ENCODE assay signal across 17 cellular contexts in the genomic region with DNA sequence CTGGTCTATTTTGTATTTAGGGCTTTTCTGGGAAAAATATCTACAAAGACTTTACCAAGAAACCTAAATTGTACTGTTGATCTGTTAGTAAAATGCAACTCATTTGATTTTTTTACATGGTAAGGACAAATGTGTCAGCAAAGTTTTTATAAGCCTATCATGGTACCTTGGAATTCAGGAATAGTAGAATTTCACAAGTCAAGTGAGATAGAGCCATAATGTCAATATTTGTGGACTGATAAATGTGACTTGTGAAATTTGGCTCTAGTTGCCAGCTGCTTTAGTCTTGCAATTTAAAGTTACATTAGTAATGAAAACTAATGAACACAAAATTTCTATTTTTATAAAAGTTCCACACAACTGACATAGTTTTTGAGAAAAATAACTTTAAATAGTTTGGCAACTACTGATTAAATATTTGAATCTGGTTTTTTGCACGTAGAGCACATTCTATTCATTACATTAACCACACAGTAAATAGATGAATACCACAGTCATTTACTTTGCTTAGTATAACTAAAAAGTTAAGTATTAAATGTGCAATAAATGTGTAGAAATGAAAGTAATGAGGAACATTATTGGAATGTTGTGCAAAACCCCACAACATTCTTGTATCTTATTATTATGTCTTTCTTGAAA. TPM values are rescaled to one million over a fixed set of nuclear protein-coding genes. Genes with fewer than 3 reads are reported as not detected.
DNase-seq lines count a peak whose midpoint lies in the region; ATAC-seq, FAIRE-seq and TF ChIP-seq lines count a peak whose summit lies in the region.
"Had no signal": no experiment of that assay in that cellular context is flagged by ENCODE, and none has a peak within 500 bp of the region (broad histone marks: within the 10 kb centered on the region; RNA-seq: fewer than 3 reads in every experiment).

No MANE protein-coding gene starts in this region.

- H2AFZ ChIP-seq in HepG2 (ENCODE audit: low read length) (no peak overlapping the region), OCI-LY7 (ENCODE audit: low read length) (no peak overlapping the region)

- H3K9me2 ChIP-seq in OCI-LY7 (ENCODE audit: insufficient read depth, low read length): no peaks in the 10 kb centered on the region

- intact Hi-C loops in HepG2 (cut with micrococcal nuclease; ENCODE audit: unreplicated experiment) (no loop called here), OCI-LY7 (cut with micrococcal nuclease; ENCODE audit: unreplicated experiment) (no loop called here)

- no peak overlapping the region for H3K4me3 ChIP-seq in AG10803 (ENCODE audit: low read length)
- no peak overlapping the region for H3K4me3 ChIP-seq in HepG2 (replicated peaks in 1 of 3; ENCODE audit: insufficient read depth in 1 of 3, low read depth in 2 of 3, low read length in 3 of 3)
- no peak overlapping the region for H3K4me3 ChIP-seq in OCI-LY7 (ENCODE audit: low read depth, low read length, poor library complexity, severe bottlenecking)
- H3K4me3 ChIP-seq: upper lobe of right lung had no signal

- 4% methylated on average over 1 of the region's 1 CpG for WGBS in HepG2 (ENCODE audit: low lambda C conversion rate)

- H3K9ac ChIP-seq in HepG2 (ENCODE audit: insufficient read depth, low read depth, low read length): no peak overlapping the region

- H3K4me2 ChIP-seq in HepG2 (ENCODE audit: low read depth, low read length) (no peak overlapping the region), OCI-LY7 (ENCODE audit: low read length) (no peak overlapping the region)

- H3K9me3 ChIP-seq in HepG2 (ENCODE audit: low read length) (no peaks in the 10 kb centered on the region), OCI-LY7 (ENCODE audit: low read length) (no peaks in the 10 kb centered on the region)
- H3K9me3 ChIP-seq: upper lobe of right lung had no signal

- H3K27ac ChIP-seq in HepG2 (ENCODE audit: extremely low read length, insufficient read depth, low read length): no peak overlapping the region
- H3K27ac ChIP-seq in OCI-LY7 (ENCODE audit: low read depth, low read length, poor library complexity, severe bottlenecking): no peak overlapping the region
- H3K27ac ChIP-seq: upper lobe of right lung had no signal

- POLR2A ChIA-PET in HepG2 (lab: Yijun Ruan, JAX): no interaction called here
- POLR2A ChIA-PET in OCI-LY7 (lab: Charles Lee): no interaction called here

- no peak for TF ChIP-seq POLR2A in HepG2 (IDR thresholded peaks at IDR 0.05; ENCODE audit: insufficient read depth in 1 of 2, low read depth in 2 of 2, low read length in 2 of 2)

- no peak for FAIRE-seq in HepG2 (lab: Jason Lieb, UNC)

- no peaks in the 10 kb centered on the region for H3K79me2 ChIP-seq in HepG2 (ENCODE audit: insufficient read depth, low read length)
- no peaks in the 10 kb centered on the region for H3K79me2 ChIP-seq in OCI-LY7 (ENCODE audit: insufficient read depth, low read depth, low read length)

- CTCF ChIA-PET in HepG2 (lab: Yijun Ruan, JAX; ENCODE audit: low intra/inter-chr PET ratio, low total read pairs): no interaction called here
- CTCF ChIA-PET in OCI-LY7 (lab: Charles Lee; ENCODE audit: unreplicated experiment): no interaction called here

- TF ChIP-seq RAD21 in HepG2 (CRISPR knock-in tag; IDR thresholded peaks at IDR 0.05): no peak

- DNase-seq in AG10803 (ENCODE audit: low read depth): peak; percentile 85
- DNase-seq in NCI-H460 (ENCODE audit: extremely low read depth, low read depth): peak; percentile 28
- DNase-seq in dedifferentiated amniotic fluid mesenchymal stem cell (ENCODE audit: extremely low spot score): peak; percentile 30
- peak; percentile 12 for DNase-seq in HepG2 (ENCODE audit: low spot score)
- no peak for DNase-seq in NCI-H2196 treated with DMSO at 0.1 percent for 48 hours (lab: John Stamatoyannopoulos, UW; ENCODE audit: unreplicated experiment)
- no peak for DNase-seq in mucosa of gallbladder (ENCODE audit: low spot score)
- DNase-seq in KG1 (lab: John Stamatoyannopoulos, UW): no peak
- DNase-seq in OCI-LY7 (ENCODE audit: low spot score): no peak
- DNase-seq: activated CD4-positive, CD25-positive, alpha-beta regulatory T cell treated with anti-CD3 and anti-CD28 coated beads, Interleukin-2, amount 50 U/mL, for 72 hours; activated naive CD8-positive, alpha-beta T cell treated with anti-CD3 and anti-CD28 coated beads, Interleukin-2, amount 50 U/mL, for 24 hours; Kasumi-1; NCI-H1105; NCI-H774; nucleus accumbens; stimulated activated CD4-positive, alpha-beta T cell treated with anti-CD3 and anti-CD28 coated beads, Interleukin-2, amount 100 ng/mL, for 24 hours; stimulated activated naive CD8-positive, alpha-beta T cell treated with anti-CD3 and anti-CD28 coated beads, Interleukin-15, amount 100 ng/mL, for 72 hours; upper lobe of right lung had no signal

- BruUV-seq in HepG2 (replicated peaks; lab: Mats Ljungman, UMichigan) (no TSS peak), OCI-LY7 (replicated peaks; lab: Mats Ljungman, UMichigan) (no TSS peak)

- no peaks in the 10 kb centered on the region for H4K20me1 ChIP-seq in HepG2 (ENCODE audit: insufficient read depth, low read length)
- H4K20me1 ChIP-seq in OCI-LY7 (ENCODE audit: insufficient read depth, low read length): no peaks in the 10 kb centered on the region

- H3K36me3 ChIP-seq in HepG2 (replicated peaks in 1 of 2; ENCODE audit: control insufficient read depth in 1 of 2, insufficient read depth in 2 of 2, low read length in 2 of 2) (no peaks in the 10 kb centered on the region), OCI-LY7 (ENCODE audit: insufficient read depth, low read length) (no peaks in the 10 kb centered on the region)
- H3K36me3 ChIP-seq: upper lobe of right lung had no signal

- TF ChIP-seq CTCF in AG10803 (conservative IDR thresholded peaks at IDR 0.05; ENCODE audit: low read length): no peak
- no peak for TF ChIP-seq CTCF in HepG2 (CRISPR knock-in tag; IDR thresholded peaks at IDR 0.05)
- no peak for TF ChIP-seq CTCF in OCI-LY7 (conservative IDR thresholded peaks at IDR 0.05; ENCODE audit: low read length)

- TF ChIP-seq EP300 in HepG2 (IDR thresholded peaks at IDR 0.05; ENCODE audit: low read depth in 2 of 2, low read length in 2 of 2) (no peak), HepG2 (CRISPR knock-in tag; IDR thresholded peaks at IDR 0.05; ENCODE audit: borderline replicate concordance) (no peak)

- H3K4me1 ChIP-seq in HepG2 (ENCODE audit: insufficient read depth, low read length): peaks cover 6% of the 10 kb centered on the region
- H3K4me1 ChIP-seq in OCI-LY7 (ENCODE audit: insufficient read depth, low read length, poor library complexity, severe bottlenecking): no peaks in the 10 kb centered on the region
- H3K4me1 ChIP-seq: upper lobe of right lung had no signal

- in situ Hi-C loops in HepG2 (cut with HindIII; ENCODE audit: extremely low pct_ligation_motif_present, low pct_unique_long_range_greater_than_20kb): no loop called here

- no peaks in the 10 kb centered on the region for H3K27me3 ChIP-seq in HepG2 (ENCODE audit: control insufficient read depth in 1 of 2, insufficient read depth in 2 of 2, low read length in 2 of 2)
- H3K27me3 ChIP-seq: upper lobe of right lung had no signal

- ATAC-seq in HepG2: no peak
- ATAC-seq: activated naive CD8-positive, alpha-beta T cell treated with anti-CD3 and anti-CD28 coated beads, Interleukin-2, amount 50 U/mL, for 24 hours; stimulated activated naive CD8-positive, alpha-beta T cell treated with anti-CD3 and anti-CD28 coated beads, Interleukin-15, amount 100 ng/mL, for 72 hours; upper lobe of right lung had no signal

TF ChIP-seq in HepG2, 621 proteins besides CTCF, POLR2A, EP300 and RAD21:
- TF ChIP-seq, protein P1, sequence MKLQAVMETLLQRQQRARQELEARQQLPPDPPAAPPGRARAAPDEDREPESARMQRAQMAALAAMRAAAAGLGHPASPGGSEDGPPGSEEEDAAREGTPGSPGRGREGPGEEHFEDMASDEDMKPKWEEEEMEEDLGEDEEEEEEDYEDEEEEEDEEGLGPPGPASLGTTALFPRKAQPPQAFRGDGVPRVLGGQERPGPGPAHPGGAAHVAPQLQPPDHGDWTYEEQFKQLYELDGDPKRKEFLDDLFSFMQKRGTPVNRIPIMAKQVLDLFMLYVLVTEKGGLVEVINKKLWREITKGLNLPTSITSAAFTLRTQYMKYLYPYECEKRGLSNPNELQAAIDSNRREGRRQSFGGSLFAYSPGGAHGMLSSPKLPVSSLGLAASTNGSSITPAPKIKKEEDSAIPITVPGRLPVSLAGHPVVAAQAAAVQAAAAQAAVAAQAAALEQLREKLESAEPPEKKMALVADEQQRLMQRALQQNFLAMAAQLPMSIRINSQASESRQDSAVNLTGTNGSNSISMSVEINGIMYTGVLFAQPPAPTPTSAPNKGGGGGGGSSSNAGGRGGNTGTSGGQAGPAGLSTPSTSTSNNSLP (IDR thresholded peaks at IDR 0.05; ENCODE audit: low read depth, low read length): peak; percentile 53; the same call in 1 of the 2 replicates
- TF ChIP-seq FOXP1 (IDR thresholded peaks at IDR 0.05) (no peak), FOXP1 (CRISPR knock-in tag; IDR thresholded peaks at IDR 0.05) (no peak)

RNA-seq across cellular contexts. Expression of a gene that starts 41.2 kb away (rescaled TPM):
- 35.9 and 45.6 TPM in 2 replicates for total RNA-seq in NCI-H460 (2014; rRNA removed; shearing (Covaris generic))
- polyA plus RNA-seq in NCI-H460 (2014; cell fraction: nucleus; rRNA removed): 16.7 and 17.4 TPM in 2 replicates
- total RNA-seq in HepG2 (2016; rRNA removed; fragmentation: Illumina TruSeq; extraction: Trizol): 46.6 and 74.0 TPM in 2 replicates
- total RNA-seq in HepG2 (2016; cell fraction: cytosol; rRNA removed; fragmentation: Illumina TruSeq; extraction: Trizol; ENCODE audit: low read depth): 1.7 and 9.3 TPM in 2 replicates
- total RNA-seq in HepG2 (2016; cell fraction: insoluble cytoplasmic fraction; rRNA removed; fragmentation: Illumina TruSeq; extraction: Trizol): 46.5 and 70.7 TPM in 2 replicates
- 11.0 and 11.8 TPM in 2 replicates for total RNA-seq in HepG2 (2016; cell fraction: membrane; rRNA removed; fragmentation: Illumina TruSeq; extraction: Trizol)
- 32.9 and 39.9 TPM in 2 replicates for total RNA-seq in HepG2 (2016; cell fraction: nucleus; rRNA removed; fragmentation: Illumina TruSeq; extraction: Trizol)
- polyA plus RNA-seq in HepG2 (2011; rRNA removed): 6.2 and 8.1 TPM in 2 replicates
- polyA plus RNA-seq in HepG2 (2011; cell fraction: cytosol; rRNA removed): 2.5 and 3.5 TPM in 2 replicates
- polyA plus RNA-seq in HepG2 (2011; cell fraction: nucleus; rRNA removed): 5.5 and 6.4 TPM in 2 replicates
- polyA plus RNA-seq in HepG2 (2012): 14.5 and 25.6 TPM in 2 replicates
- 3.0 and 3.2 TPM in 2 replicates for polyA plus RNA-seq in HepG2 (2016; cell fraction: cytosol; fragmentation: Illumina TruSeq; extraction: Trizol; ENCODE audit: low read depth)
- 71.0 and 77.1 TPM in 2 replicates for polyA plus RNA-seq in HepG2 (2016; cell fraction: insoluble cytoplasmic fraction; fragmentation: Illumina TruSeq; extraction: Trizol; ENCODE audit: low read depth)
- 3.5 and 5.1 TPM in 2 replicates for polyA plus RNA-seq in HepG2 (2016; cell fraction: membrane; fragmentation: Illumina TruSeq; extraction: Trizol; ENCODE audit: low read depth)
- 38.8 and 44.9 TPM in 2 replicates for polyA plus RNA-seq in HepG2 (2016; cell fraction: nucleus; fragmentation: Illumina TruSeq; extraction: Trizol; ENCODE audit: insufficient read depth, low read depth)
- 11.8 and 14.9 TPM in 2 replicates for polyA minus RNA-seq in HepG2 (2011; rRNA and poly(A)+ RNA removed; ENCODE audit: low replicate concordance)
- 4.2 and 5.5 TPM in 2 replicates for polyA minus RNA-seq in HepG2 (2011; cell fraction: cytosol; rRNA and poly(A)+ RNA removed)
- polyA minus RNA-seq in HepG2 (2011; cell fraction: nucleus; rRNA and poly(A)+ RNA removed): 48.5 and 62.5 TPM in 2 replicates
- 13.7 TPM for total RNA-seq in mucosa of gallbladder
- total RNA-seq in OCI-LY7 (2014; rRNA removed; shearing (Covaris generic)): 21.9 and 44.7 TPM in 2 replicates
- total RNA-seq in OCI-LY7 (2022): 40.2 and 41.3 TPM in 2 replicates

Comparison
In these comparisons a context has a peak if more than half of its experiments do, and no peak if none do; other contexts are left out.
1. DNase-seq: peak in AG10803 (single experiment), NCI-H460 (single experiment), dedifferentiated amniotic fluid mesenchymal stem cell (single experiment) and HepG2 (single experiment); none in NCI-H2196 treated with DMSO at 0.1 percent for 48 hours (single experiment), mucosa of gallbladder (single experiment), KG1 (single experiment) and OCI-LY7 (single experiment).